8 cellular contexts compared by ENCODE assay signal in genomic region chr1:172745014-172745413, GRCh38.
DNase-seq lines count a peak whose midpoint lies in the region; ATAC-seq and TF ChIP-seq lines count a peak whose summit lies in the region.

No MANE protein-coding gene starts in this region.

- peak; percentile 10 for DNase-seq in NK-92 treated with Interleukin-12 subunit alpha and Interleukin-12 subunit beta, amount 100 ng/mL, for 24 hours (lab: John Stamatoyannopoulos, UW)
- DNase-seq in NK-92 (lab: John Stamatoyannopoulos, UW; ENCODE audit: unreplicated experiment) (no peak), RKO (ENCODE audit: low spot score) (peak; percentile 71), T47D (ENCODE audit: low read depth in 1 of 2, low spot score in 1 of 2) (peak; percentile 52 to 81), left lung (no peak), tibial artery (no peak)

- in situ Hi-C loops in T47D (cut with HindIII; ENCODE audit: low pct_unique_long_range_greater_than_20kb, low sequenced_read_pairs): no loop called here

- peak; percentile 42 for ATAC-seq in GM19467 (IDR thresholded peaks at IDR 0.05; ENCODE audit: unreplicated experiment)
- ATAC-seq in HG03442 (IDR thresholded peaks at IDR 0.05; ENCODE audit: unreplicated experiment): peak; percentile 68
- peak; percentile 83 for ATAC-seq in left lung

- H3K4me1 ChIP-seq in left lung (peaks cover 17 to 31% of the 10 kb centered on the region in 2 donors), tibial artery (peaks cover 0 to 13% (median 5%) of the 10 kb centered on the region in 4 donors)

- H3K27me3 ChIP-seq in left lung (no peaks in the 10 kb centered on the region), tibial artery (peaks cover 0 to 11% of the 10 kb centered on the region in 2 donors)

- H3K36me3 ChIP-seq in left lung (no peaks in the 10 kb centered on the region), tibial artery (no peaks in the 10 kb centered on the region)

- H3K9me3 ChIP-seq in left lung: no peaks in the 10 kb centered on the region
- no peaks in the 10 kb centered on the region for H3K9me3 ChIP-seq in tibial artery

- intact Hi-C loops in left lung (cut with DNase I) (loop anchor here in 1 of 2 donors (5.0 kb wide), 1 partner anchor 462 kb away; the partner anchor contains the start of gene TNFSF4), tibial artery (cut with DNase I; ENCODE audit: low total_unique reads) (loop anchor here (5.0 kb wide), 1 partner anchor 462 kb away; the partner anchor contains the start of gene TNFSF4)

- TF ChIP-seq CTCF in left lung (IDR thresholded peaks at IDR 0.05) (peak; percentile 43 to 61), tibial artery (IDR thresholded peaks at IDR 0.05) (peak; percentile 41 to 42)

- H3K27ac ChIP-seq in left lung: peak overlapping the region in 1 of 2 donors; percentile 85
- H3K27ac ChIP-seq in tibial artery: no peak overlapping the region

- H3K4me3 ChIP-seq in left lung: no peak overlapping the region
- H3K4me3 ChIP-seq in tibial artery: no peak overlapping the region

Comparison
In these comparisons a context has a peak if more than half of its experiments do, and no peak if none do; other contexts are left out.
1. DNase-seq: peak in NK-92 treated with Interleukin-12 subunit alpha and Interleukin-12 subunit beta, amount 100 ng/mL, for 24 hours (single experiment), RKO (single experiment) and T47D (2 of 2); none in NK-92 (single experiment), left lung (0 of 2) and tibial artery (0 of 2).
2. Peak in every context shown above with its lines, with median percentiles within 50 percentile points of each other: ATAC-seq.